Comparison of ENCODE assay signal across 10 cellular contexts in genomic region chr19:5436101-5436947, GRCh38. TPM values are rescaled to one million over a fixed set of nuclear protein-coding genes. Genes with fewer than 3 reads are reported as not detected.
DNase-seq lines count a peak whose midpoint lies in the region; ATAC-seq and TF ChIP-seq lines count a peak whose summit lies in the region.
"Had no signal": no experiment of that assay in that cellular context is flagged by ENCODE, and none has a peak within 500 bp of the region (broad histone marks: within the 10 kb centered on the region; RNA-seq: fewer than 3 reads in every experiment).

No MANE protein-coding gene starts in this region.

- H3K36me3 Mint-ChIP-seq in Calu3 (ENCODE audit: insufficient read depth, unreplicated experiment) = no peaks in the 10 kb centered on the region

- no peak overlapping the region for H3K9ac ChIP-seq in PC-3 (ENCODE audit: low read length)

- H4K20me1 ChIP-seq in PC-3 (ENCODE audit: low read length) = no peaks in the 10 kb centered on the region

- DNase-seq in stimulated activated CD4-positive, alpha-beta T cell treated with anti-CD3 and anti-CD28 coated beads, Interleukin-4, amount 100 ng/mL, for 1 hour = peak; percentile 8
- no peak for DNase-seq in stimulated activated CD4-positive, alpha-beta T cell treated with anti-CD3 and anti-CD28 coated beads, Interleukin-1b, Interleukin-23, amount 100 ng/mL, for 48 hours
- DNase-seq in PC-3 = peak; percentile 32
- peak in 46 of 51 donors; percentile 2 to 81 (median 49) for DNase-seq in hypothalamus (lab: John Stamatoyannopoulos, UW)
- no peak for DNase-seq in Calu3
- DNase-seq in HT-29 (ENCODE audit: low spot score) = no peak
- DNase-seq: gastrocnemius medialis, GDM1 had no signal

- CTCF ChIA-PET in PC-3 (lab: Charles Lee) (no interaction called here), Calu3 (lab: Charles Lee) (no interaction called here)

- no peaks in the 10 kb centered on the region for H3K79me2 ChIP-seq in PC-3 (ENCODE audit: low read length)

- H3K4me1 Mint-ChIP-seq in Calu3 (ENCODE audit: low read depth, unreplicated experiment) = no peaks in the 10 kb centered on the region

- no peaks in the 10 kb centered on the region for H3K9me3 Mint-ChIP-seq in Calu3 (ENCODE audit: low read depth, unreplicated experiment)

- POLR2A ChIA-PET in PC-3 (lab: Charles Lee; ENCODE audit: unreplicated experiment) = no interaction called here

- H3K36me3 ChIP-seq in PC-3 (ENCODE audit: low read depth, low read length) = no peaks in the 10 kb centered on the region
- H3K36me3 ChIP-seq: gastrocnemius medialis had no signal

- no peak for TF ChIP-seq CTCF in PC-3 (conservative IDR thresholded peaks at IDR 0.05; ENCODE audit: low read depth, low read length)
- no peak for TF ChIP-seq CTCF in Calu3 (IDR thresholded peaks at IDR 0.05; ENCODE audit: unreplicated experiment)

- H3K27ac Mint-ChIP-seq in Calu3 (ENCODE audit: unreplicated experiment) = no peak overlapping the region

- H3K27ac ChIP-seq in PC-3 (ENCODE audit: low read length) = no peak overlapping the region
- H3K27ac ChIP-seq: gastrocnemius medialis had no signal

- BruUV-seq in PC-3 (replicated peaks; lab: Mats Ljungman, UMichigan) = no TSS peak
- BruUV-seq in Calu3 (replicated peaks; lab: Mats Ljungman, UMichigan) = no TSS peak

- no peaks in the 10 kb centered on the region for H3K9me2 ChIP-seq in PC-3 (replicated peaks; ENCODE audit: low read length)

- intact Hi-C loops in PC-3 (cut with micrococcal nuclease) (no loop called here), Calu3 (cut with micrococcal nuclease; ENCODE audit: unreplicated experiment) (no loop called here)

- no peak overlapping the region for H3K4me3 Mint-ChIP-seq in Calu3 (ENCODE audit: low read depth, unreplicated experiment)

- H3K27me3 Mint-ChIP-seq in Calu3 (ENCODE audit: unreplicated experiment) = peaks cover 63% of the 10 kb centered on the region

- no peak overlapping the region for H3K4me3 ChIP-seq in PC-3 (ENCODE audit: low read length)
- H3K4me3 ChIP-seq: gastrocnemius medialis had no signal

- ATAC-seq in PC-3 (peak; percentile 45; the same call in 1 of the 2 replicates), GM21717 (IDR thresholded peaks at IDR 0.05; ENCODE audit: unreplicated experiment) (no peak), HG03565 (IDR thresholded peaks at IDR 0.05; ENCODE audit: unreplicated experiment) (no peak)
- ATAC-seq: gastrocnemius medialis had no signal

- H3K27me3 ChIP-seq in PC-3 (ENCODE audit: low read length) = 0 out of 2 replicates have a peak, but pooled peaks cover 5% of the 10 kb centered on the region

- no peak overlapping the region for H2AFZ ChIP-seq in PC-3 (ENCODE audit: low read length)

- H3K9me3 ChIP-seq in PC-3 (ENCODE audit: low read length) = no peaks in the 10 kb centered on the region
- H3K9me3 ChIP-seq: gastrocnemius medialis had no signal

- no peaks in the 10 kb centered on the region for H3F3A ChIP-seq in PC-3 (ENCODE audit: low read length, unreplicated experiment)

- H3K4me1 ChIP-seq in PC-3 (ENCODE audit: insufficient read depth, low read length) = peaks cover 6% of the 10 kb centered on the region
- H3K4me1 ChIP-seq: gastrocnemius medialis had no signal

- H3K4me2 ChIP-seq in PC-3 (ENCODE audit: low read length) = peak overlapping the region; percentile 37; the same call in 1 of the 2 replicates

RNA-seq across cellular contexts. Expression of gene ZNRF4, which starts 18.9 kb away (rescaled TPM):
- total RNA-seq in PC-3 (2014; rRNA removed) (not detected in 2 replicates), Calu3 (2022) (not detected in 2 replicates)
- not detected in 2 replicates for total RNA-seq in HT-29 (2014; rRNA removed; shearing (Covaris generic))
- total RNA-seq: gastrocnemius medialis had no signal

Comparison
In these comparisons a context has a peak if more than half of its experiments do, and no peak if none do; other contexts are left out.
1. DNase-seq: peak in stimulated activated CD4-positive, alpha-beta T cell treated with anti-CD3 and anti-CD28 coated beads, Interleukin-4, amount 100 ng/mL, for 1 hour (single experiment), PC-3 (single experiment) and hypothalamus (46 of 51); none in stimulated activated CD4-positive, alpha-beta T cell treated with anti-CD3 and anti-CD28 coated beads, Interleukin-1b, Interleukin-23, amount 100 ng/mL, for 48 hours (single experiment), Calu3 (single experiment) and HT-29 (single experiment).